ENCODE assay signal across 10 cellular contexts in genomic region chr17:40518401-40519088, GRCh38. TPM values are rescaled to one million over a fixed set of nuclear protein-coding genes. Genes with fewer than 3 reads are reported as not detected.
DNase-seq lines count a peak whose midpoint lies in the region; ATAC-seq and TF ChIP-seq lines count a peak whose summit lies in the region.
"Had no signal": no experiment of that assay in that cellular context is flagged by ENCODE, and none has a peak within 500 bp of the region (broad histone marks: within the 10 kb centered on the region; RNA-seq: fewer than 3 reads in every experiment).

No MANE protein-coding gene starts in this region.

- TF ChIP-seq CTCF in Panc1 (IDR thresholded peaks at IDR 0.05) = no peak

- intact Hi-C loops in Panc1 (cut with micrococcal nuclease; ENCODE audit: unreplicated experiment) (no loop called here), posterior cingulate gyrus (cut with DNase I) (no loop called here)

- DNase-seq in H7 (peak; percentile 68), Panc1 (ENCODE audit: low read depth, low spot score) (no peak), renal cortical epithelial cell (ENCODE audit: low read depth) (peak; percentile 91), posterior cingulate gyrus (no peak), NCI-H146 (lab: John Stamatoyannopoulos, UW) (no peak), NCI-H2196 treated with DMSO at 0.1 percent for 48 hours (lab: John Stamatoyannopoulos, UW; ENCODE audit: unreplicated experiment) (no peak)
- DNase-seq in effector memory CD4-positive, alpha-beta T cell = no peak
- DNase-seq: hippocampal formation, NCI-H1048, occipital lobe had no signal

- POLR2A ChIA-PET in Panc1 (lab: Charles Lee) = no interaction called here

- no peaks in the 10 kb centered on the region for H3K9me3 ChIP-seq in Panc1 (ENCODE audit: control insufficient read depth, insufficient read depth, low read depth, low read length)
- no peaks in the 10 kb centered on the region for H3K9me3 ChIP-seq in effector memory CD4-positive, alpha-beta T cell (ENCODE audit: control insufficient read depth, low read length)

- peaks cover 5% of the 10 kb centered on the region; the same call in 1 of the 2 replicates for H3K4me1 ChIP-seq in Panc1 (ENCODE audit: control insufficient read depth, insufficient read depth, low read length)
- H3K4me1 ChIP-seq in effector memory CD4-positive, alpha-beta T cell (ENCODE audit: control insufficient read depth, insufficient read depth, low read length, poor library complexity, severe bottlenecking) = peaks cover 48% of the 10 kb centered on the region

- CTCF ChIA-PET in Panc1 (lab: Charles Lee) = no interaction called here

- H3K27ac ChIP-seq in Panc1 (ENCODE audit: low read length) = no peak overlapping the region
- H3K27ac ChIP-seq in effector memory CD4-positive, alpha-beta T cell (ENCODE audit: insufficient read depth, low read length, poor library complexity, severe bottlenecking) = no peak overlapping the region

- H3K4me3 ChIP-seq in H7 (ENCODE audit: insufficient read depth, low read depth, low read length) (no peak overlapping the region), Panc1 (ENCODE audit: low read depth in 2 of 2, low read length in 2 of 2) (no peak overlapping the region)
- peak overlapping the region; percentile 4 for H3K4me3 ChIP-seq in effector memory CD4-positive, alpha-beta T cell (ENCODE audit: insufficient read depth, low read depth, low read length, poor library complexity, severe bottlenecking)

- in situ Hi-C loops in Panc1 (cut with HindIII; ENCODE audit: low pct_unique_long_range_greater_than_20kb, low sequenced_read_pairs) = no loop called here

- H3K36me3 ChIP-seq in H7 (replicated peaks; ENCODE audit: control insufficient read depth, insufficient read depth, low read length) = no peaks in the 10 kb centered on the region
- H3K36me3 ChIP-seq in Panc1 (ENCODE audit: control insufficient read depth, insufficient read depth, low read length) = no peaks in the 10 kb centered on the region
- H3K36me3 ChIP-seq in effector memory CD4-positive, alpha-beta T cell (ENCODE audit: control insufficient read depth, insufficient read depth, low read length) = no peaks in the 10 kb centered on the region

- peak; percentile 80 for ATAC-seq in Panc1

- H3K27me3 ChIP-seq in H7 (ENCODE audit: control insufficient read depth, insufficient read depth, low read length) (no peaks in the 10 kb centered on the region), Panc1 (ENCODE audit: control insufficient read depth, insufficient read depth, low read length) (no peaks in the 10 kb centered on the region)
- H3K27me3 ChIP-seq in effector memory CD4-positive, alpha-beta T cell (replicated peaks; ENCODE audit: control insufficient read depth, insufficient read depth, low read length, poor library complexity, severe bottlenecking) = no peaks in the 10 kb centered on the region

- no TSS peak for BruUV-seq in Panc1 (replicated peaks; lab: Mats Ljungman, UMichigan)

RNA-seq across cellular contexts. Expression of gene TNS4, which starts 17.1 kb away (rescaled TPM):
- total RNA-seq in H7 (2014; rRNA removed; shearing (Covaris generic)) = 0.14 and 0.18 TPM in 2 replicates
- total RNA-seq in Panc1 (2021; ENCODE audit: unreplicated experiment) (not detected), renal cortical epithelial cell (0.05 and 0.69 TPM in 2 replicates)
- not detected for polyA plus RNA-seq in Panc1 (2012; ENCODE audit: insufficient read length)
- total RNA-seq: occipital lobe had no signal

RNA-seq across cellular contexts. Expression of gene CCR7, which starts 46.7 kb away (rescaled TPM):
- total RNA-seq in H7 (2014; rRNA removed; shearing (Covaris generic)) = 1.1 TPM in 1 of 2 replicates, not detected in the other
- total RNA-seq in Panc1 (2021; ENCODE audit: unreplicated experiment) (0.44 TPM), renal cortical epithelial cell (not detected in 2 replicates)
- not detected for polyA plus RNA-seq in Panc1 (2012; ENCODE audit: insufficient read length)
- total RNA-seq: occipital lobe had no signal

Comparison
In these comparisons a context has a peak if more than half of its experiments do, and no peak if none do; other contexts are left out.
1. DNase-seq: peak in H7 (single experiment) and renal cortical epithelial cell (single experiment); none in Panc1 (single experiment), effector memory CD4-positive, alpha-beta T cell (0 of 3), posterior cingulate gyrus (0 of 10), NCI-H146 (single experiment) and NCI-H2196 treated with DMSO at 0.1 percent for 48 hours (single experiment).